ENCODE assay signal across 10 cellular contexts in the genomic region with DNA sequence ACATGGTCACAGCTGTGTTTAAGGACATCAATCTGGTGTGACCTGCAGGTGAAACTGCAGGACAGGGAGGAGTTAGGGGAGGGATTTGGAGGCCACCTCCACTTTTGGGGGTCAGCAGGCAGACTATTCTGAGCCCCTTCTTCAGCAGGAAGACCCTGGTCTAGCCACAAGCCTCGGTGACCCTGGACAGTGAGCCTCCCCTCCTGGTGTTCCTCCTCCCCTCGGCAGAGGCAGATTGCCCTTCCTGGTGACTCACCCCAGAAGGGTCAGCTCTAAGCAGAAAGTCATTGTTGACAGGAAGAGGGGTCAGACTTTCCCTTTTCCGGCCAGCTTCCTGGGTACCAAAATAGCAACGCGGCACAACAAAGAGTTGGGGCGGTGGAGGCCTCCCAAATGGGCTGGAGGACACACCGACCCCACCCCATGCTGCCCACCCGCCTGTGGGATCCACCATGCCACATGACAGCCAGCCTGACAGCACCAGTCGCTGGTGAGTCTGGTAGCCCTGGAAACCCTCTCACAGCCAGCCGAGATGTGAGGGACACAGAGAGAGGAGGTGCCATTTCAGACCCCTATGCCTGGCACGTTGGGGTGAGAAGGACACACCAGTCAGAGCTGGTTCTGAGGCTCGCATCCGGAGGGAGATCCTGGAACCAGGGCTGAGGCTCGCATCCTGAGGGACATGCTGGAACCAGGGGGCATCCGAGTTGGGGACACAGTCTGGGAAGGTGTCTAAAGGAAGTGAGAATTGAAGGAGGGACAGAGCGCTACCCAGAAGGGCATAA. TPM values are rescaled to one million over a fixed set of nuclear protein-coding genes. Genes with fewer than 3 reads are reported as not detected.
A peak's percentile ranks its signal among the peaks of the same experiment; 100 is the strongest.
DNase-seq lines count a peak whose midpoint lies in the region; ATAC-seq and TF ChIP-seq lines count a peak whose summit lies in the region.
"Had no signal": no experiment of that assay in that cellular context is flagged by ENCODE, and none has a peak within 500 bp of the region (broad histone marks: within the 10 kb centered on the region; RNA-seq: fewer than 3 reads in every experiment).

No MANE protein-coding gene starts in this region.

- H3K4me2 ChIP-seq in BLaER1 treated with 17β-estradiol and CSF1 and Interleukin-3, amounts not matched to agents 10 nM and 100 nM, result peak overlapping the region; percentile 37 to 89 (median 78); a peak in 21 of 22 replicates

- DNase-seq in NCI-H226, result peak; percentile 47
- peak; percentile 79 for DNase-seq in coronary artery (ENCODE audit: low spot score)
- peak; percentile 56 for DNase-seq in mucosa of gallbladder (ENCODE audit: low spot score)
- no peak for DNase-seq in amniotic stem cell (lab: John Stamatoyannopoulos, UW)
- DNase-seq: activated effector memory CD4-positive, alpha-beta T cell treated with Interleukin-2 at 50 U/mL for 16 hours; NCI-H82 had no signal

- peaks cover 7 to 81% (median 42%) of the 10 kb centered on the region in 10 experiments for H3K4me1 ChIP-seq in BLaER1 treated with 17β-estradiol and CSF1 and Interleukin-3, amounts not matched to agents 10 nM and 100 nM

- ATAC-seq in HG03196 (IDR thresholded peaks at IDR 0.05; ENCODE audit: unreplicated experiment), result no peak
- no peak for ATAC-seq in HG03039 (IDR thresholded peaks at IDR 0.05; ENCODE audit: unreplicated experiment)
- no peak for ATAC-seq in HG03469 (IDR thresholded peaks at IDR 0.05; ENCODE audit: unreplicated experiment)

- H3K27ac ChIP-seq in BLaER1 treated with 17β-estradiol and CSF1 and Interleukin-3, amounts not matched to agents 10 nM and 100 nM, result peak overlapping the region in 8 of 11 experiments; percentile 38 to 85 (median 69); a peak in 14 of 22 replicates
- H3K27ac ChIP-seq in coronary artery, result peak overlapping the region in 1 of 2 donors; percentile 64

- TF ChIP-seq CTCF in coronary artery (IDR thresholded peaks at IDR 0.05), result no peak

- H3K9ac ChIP-seq in BLaER1 treated with 17β-estradiol and CSF1 and Interleukin-3, amounts not matched to agents 10 nM and 100 nM, result peak overlapping the region in 7 of 11 experiments; percentile 8 to 64 (median 30); a peak in 8 of 22 replicates

- H3K36me3 ChIP-seq in BLaER1 treated with 17β-estradiol and CSF1 and Interleukin-3, amounts not matched to agents 10 nM and 100 nM, result no peaks in the 10 kb centered on the region

- H3K9me3 ChIP-seq in BLaER1 treated with 17β-estradiol and CSF1 and Interleukin-3, amounts not matched to agents 10 nM and 100 nM (replicated peaks in 1 of 11), result no peaks in the 10 kb centered on the region

- no peaks in the 10 kb centered on the region; a peak in 1 of 22 replicates for H3K27me3 ChIP-seq in BLaER1 treated with 17β-estradiol and CSF1 and Interleukin-3, amounts not matched to agents 10 nM and 100 nM

- H3K4me3 ChIP-seq in BLaER1 treated with 17β-estradiol and CSF1 and Interleukin-3, amounts not matched to agents 10 nM and 100 nM, result peak overlapping the region in 2 of 10 experiments; percentile 15; a peak in 3 of 20 replicates
- H3K4me3 ChIP-seq in coronary artery, result no peak overlapping the region

- H4K20me1 ChIP-seq in BLaER1 treated with 17β-estradiol and CSF1 and Interleukin-3, amounts not matched to agents 10 nM and 100 nM, result no peaks in the 10 kb centered on the region

RNA-seq across cellular contexts. Expression of a gene that starts 14.7 kb away (rescaled TPM):
- total RNA-seq in mucosa of gallbladder, result 184 TPM
